13 cellular contexts compared by ENCODE assay signal in genomic region chr2:121303531-121304263, GRCh38. TPM values are rescaled to one million over a fixed set of nuclear protein-coding genes. Genes with fewer than 3 reads are reported as not detected.
"Had no signal": no experiment of that assay in that cellular context is flagged by ENCODE, and none has a peak within 500 bp of the region (broad histone marks: within the 10 kb centered on the region; RNA-seq: fewer than 3 reads in every experiment).

No MANE protein-coding gene starts in this region.

- H3K9me3 Mint-ChIP-seq: activated CD4-positive, alpha-beta T cell treated with anti-CD3 and anti-CD28 coated beads, Interleukin-2, amount 10 ng/mL, durations not matched to agents 7 days and 5 days; activated T-helper 1 cell treated with anti-CD3 and anti-CD28 coated beads, Interleukin-12 subunit alpha, Interleukin-12 subunit beta, Interleukin-2, Interleukin-4 antibody, amounts not matched to agents 30 ng/mL and 10 ng/mL and 1 ng/mL, durations not matched to agents 14 hours and 24 hours and 36 hours; stimulated activated effector memory CD8-positive, alpha-beta T cell treated with anti-CD3 and anti-CD28 coated beads, Interleukin-12 subunit alpha, Interleukin-12 subunit beta, amount 100 ng/mL, for 72 hours had no signal

- H3K4me1 Mint-ChIP-seq: stimulated activated effector memory CD8-positive, alpha-beta T cell treated with anti-CD3 and anti-CD28 coated beads, Interleukin-12 subunit alpha, Interleukin-12 subunit beta, amount 100 ng/mL, for 72 hours had no signal

- H2AFZ ChIP-seq: hepatocyte had no signal

- H3K36me3 Mint-ChIP-seq: stimulated activated effector memory CD8-positive, alpha-beta T cell treated with anti-CD3 and anti-CD28 coated beads, Interleukin-12 subunit alpha, Interleukin-12 subunit beta, amount 100 ng/mL, for 72 hours had no signal

- H3K9me3 ChIP-seq: ovary, sigmoid colon, spleen had no signal

- H3K4me2 ChIP-seq: hepatocyte had no signal

- H3K36me3 ChIP-seq: ovary, sigmoid colon, spleen had no signal

- H3K27me3 ChIP-seq: hepatocyte, ovary had no signal

- H3K79me2 ChIP-seq: hepatocyte had no signal

- H3K4me3 Mint-ChIP-seq: activated CD4-positive, alpha-beta T cell treated with anti-CD3 and anti-CD28 coated beads, Interleukin-2, amount 10 ng/mL, durations not matched to agents 7 days and 5 days; activated T-helper 1 cell treated with anti-CD3 and anti-CD28 coated beads, Interleukin-12 subunit alpha, Interleukin-12 subunit beta, Interleukin-2, Interleukin-4 antibody, amounts not matched to agents 30 ng/mL and 10 ng/mL and 1 ng/mL, durations not matched to agents 14 hours and 24 hours and 36 hours; stimulated activated effector memory CD8-positive, alpha-beta T cell treated with anti-CD3 and anti-CD28 coated beads, Interleukin-12 subunit alpha, Interleukin-12 subunit beta, amount 100 ng/mL, for 72 hours had no signal

- H3K27ac ChIP-seq: hepatocyte, ovary, sigmoid colon, spleen had no signal

- ATAC-seq: esophagus mucosa; stimulated activated effector memory CD8-positive, alpha-beta T cell treated with anti-CD3 and anti-CD28 coated beads, Interleukin-12 subunit alpha, Interleukin-12 subunit beta, amount 100 ng/mL, for 72 hours had no signal

- H3K4me1 ChIP-seq: sigmoid colon had no signal

- H3K4me3 ChIP-seq: hepatocyte, ovary, sigmoid colon, spleen had no signal

- DNase-seq: activated CD4-positive, alpha-beta T cell treated with anti-CD3 and anti-CD28 coated beads, Interleukin-2, amount 10 ng/mL, durations not matched to agents 7 days and 5 days; activated naive CD4-positive, alpha-beta T cell treated with Interleukin-2 at 50 U/mL for 16 hours; islet precursor cell; ovary; sigmoid colon; spleen had no signal

RNA-seq across cellular contexts. Expression of gene TFCP2L1, which starts 18.7 kb away (rescaled TPM):
- total RNA-seq: activated T-helper 1 cell treated with anti-CD3 and anti-CD28 coated beads, Interleukin-12 subunit alpha, Interleukin-12 subunit beta, Interleukin-2, Interleukin-4 antibody, amounts not matched to agents 30 ng/mL and 10 ng/mL and 1 ng/mL, durations not matched to agents 14 hours and 24 hours and 36 hours; glomerular endothelial cell; myocyte; pulmonary artery endothelial cell had no signal
